1 cellular context compared by ENCODE assay signal in the genomic region with DNA sequence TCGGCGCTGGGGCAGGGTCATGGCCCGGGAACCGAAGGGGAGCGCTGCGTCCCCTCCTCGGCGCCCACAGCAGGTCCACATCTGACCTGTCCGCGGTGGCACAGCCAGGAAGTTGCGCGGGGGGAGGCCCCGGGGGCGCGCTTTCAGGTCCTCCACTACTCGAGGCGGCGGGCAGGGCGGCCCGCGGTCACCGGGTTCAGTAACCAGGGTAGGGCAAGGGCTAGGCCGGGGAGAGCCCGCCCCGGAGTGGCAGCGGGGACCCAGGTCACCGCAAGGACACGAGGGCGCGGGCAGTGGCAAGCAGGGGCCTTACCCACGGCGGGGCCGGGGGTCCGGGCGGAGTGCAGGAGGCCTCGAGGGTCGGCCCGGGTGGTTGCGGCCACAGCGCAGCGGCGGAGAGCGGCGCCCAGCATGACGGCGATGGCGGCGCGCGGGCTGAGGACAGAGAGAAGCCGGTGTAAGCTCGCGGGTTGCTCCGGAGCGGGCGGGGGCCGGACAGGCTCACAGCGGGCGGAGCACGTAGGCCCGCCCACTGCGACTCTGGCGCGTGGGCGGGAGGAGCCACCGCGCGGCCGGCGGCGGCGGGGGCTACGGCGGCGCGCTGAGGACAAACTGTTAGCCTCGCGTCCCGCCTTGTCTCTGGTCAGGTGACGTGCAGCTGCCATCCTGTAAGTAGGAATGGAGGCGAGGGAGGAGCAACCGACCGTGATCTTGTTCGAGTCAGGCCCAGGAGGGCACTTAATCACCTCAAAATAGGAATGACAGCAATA.
A peak's percentile ranks its signal among the peaks of the same experiment; 100 is the strongest.
TF ChIP-seq lines count a peak whose summit lies in the region.

A gene (minus strand): TSS at position 472 of the 770 bp plus-strand sequence. CDS start 59 bp downstream, at position 413.

TF ChIP-seq in HepG2, 621 proteins besides CTCF, POLR2A, EP300 and RAD21 (continued from another document and continues in another):
- TF ChIP-seq, protein P1, sequence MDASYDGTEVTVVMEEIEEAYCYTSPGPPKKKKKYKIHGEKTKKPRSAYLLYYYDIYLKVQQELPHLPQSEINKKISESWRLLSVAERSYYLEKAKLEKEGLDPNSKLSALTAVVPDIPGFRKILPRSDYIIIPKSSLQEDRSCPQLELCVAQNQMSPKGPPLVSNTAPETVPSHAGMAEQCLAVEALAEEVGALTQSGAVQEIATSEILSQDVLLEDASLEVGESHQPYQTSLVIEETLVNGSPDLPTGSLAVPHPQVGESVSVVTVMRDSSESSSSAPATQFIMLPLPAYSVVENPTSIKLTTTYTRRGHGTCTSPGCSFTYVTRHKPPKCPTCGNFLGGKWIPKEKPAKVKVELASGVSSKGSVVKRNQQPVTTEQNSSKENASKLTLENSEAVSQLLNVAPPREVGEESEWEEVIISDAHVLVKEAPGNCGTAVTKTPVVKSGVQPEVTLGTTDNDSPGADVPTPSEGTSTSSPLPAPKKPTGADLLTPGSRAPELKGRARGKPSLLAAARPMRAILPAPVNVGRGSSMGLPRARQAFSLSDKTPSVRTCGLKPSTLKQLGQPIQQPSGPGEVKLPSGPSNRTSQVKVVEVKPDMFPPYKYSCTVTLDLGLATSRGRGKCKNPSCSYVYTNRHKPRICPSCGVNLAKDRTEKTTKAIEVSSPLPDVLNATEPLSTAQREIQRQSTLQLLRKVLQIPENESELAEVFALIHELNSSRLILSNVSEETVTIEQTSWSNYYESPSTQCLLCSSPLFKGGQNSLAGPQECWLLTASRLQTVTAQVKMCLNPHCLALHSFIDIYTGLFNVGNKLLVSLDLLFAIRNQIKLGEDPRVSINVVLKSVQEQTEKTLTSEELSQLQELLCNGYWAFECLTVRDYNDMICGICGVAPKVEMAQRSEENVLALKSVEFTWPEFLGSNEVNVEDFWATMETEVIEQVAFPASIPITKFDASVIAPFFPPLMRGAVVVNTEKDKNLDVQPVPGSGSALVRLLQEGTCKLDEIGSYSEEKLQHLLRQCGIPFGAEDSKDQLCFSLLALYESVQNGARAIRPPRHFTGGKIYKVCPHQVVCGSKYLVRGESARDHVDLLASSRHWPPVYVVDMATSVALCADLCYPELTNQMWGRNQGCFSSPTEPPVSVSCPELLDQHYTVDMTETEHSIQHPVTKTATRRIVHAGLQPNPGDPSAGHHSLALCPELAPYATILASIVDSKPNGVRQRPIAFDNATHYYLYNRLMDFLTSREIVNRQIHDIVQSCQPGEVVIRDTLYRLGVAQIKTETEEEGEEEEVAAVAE (CRISPR knock-in tag; IDR thresholded peaks at IDR 0.05; ENCODE audit: borderline replicate concordance) = no peak
- TF ChIP-seq, protein P2, sequence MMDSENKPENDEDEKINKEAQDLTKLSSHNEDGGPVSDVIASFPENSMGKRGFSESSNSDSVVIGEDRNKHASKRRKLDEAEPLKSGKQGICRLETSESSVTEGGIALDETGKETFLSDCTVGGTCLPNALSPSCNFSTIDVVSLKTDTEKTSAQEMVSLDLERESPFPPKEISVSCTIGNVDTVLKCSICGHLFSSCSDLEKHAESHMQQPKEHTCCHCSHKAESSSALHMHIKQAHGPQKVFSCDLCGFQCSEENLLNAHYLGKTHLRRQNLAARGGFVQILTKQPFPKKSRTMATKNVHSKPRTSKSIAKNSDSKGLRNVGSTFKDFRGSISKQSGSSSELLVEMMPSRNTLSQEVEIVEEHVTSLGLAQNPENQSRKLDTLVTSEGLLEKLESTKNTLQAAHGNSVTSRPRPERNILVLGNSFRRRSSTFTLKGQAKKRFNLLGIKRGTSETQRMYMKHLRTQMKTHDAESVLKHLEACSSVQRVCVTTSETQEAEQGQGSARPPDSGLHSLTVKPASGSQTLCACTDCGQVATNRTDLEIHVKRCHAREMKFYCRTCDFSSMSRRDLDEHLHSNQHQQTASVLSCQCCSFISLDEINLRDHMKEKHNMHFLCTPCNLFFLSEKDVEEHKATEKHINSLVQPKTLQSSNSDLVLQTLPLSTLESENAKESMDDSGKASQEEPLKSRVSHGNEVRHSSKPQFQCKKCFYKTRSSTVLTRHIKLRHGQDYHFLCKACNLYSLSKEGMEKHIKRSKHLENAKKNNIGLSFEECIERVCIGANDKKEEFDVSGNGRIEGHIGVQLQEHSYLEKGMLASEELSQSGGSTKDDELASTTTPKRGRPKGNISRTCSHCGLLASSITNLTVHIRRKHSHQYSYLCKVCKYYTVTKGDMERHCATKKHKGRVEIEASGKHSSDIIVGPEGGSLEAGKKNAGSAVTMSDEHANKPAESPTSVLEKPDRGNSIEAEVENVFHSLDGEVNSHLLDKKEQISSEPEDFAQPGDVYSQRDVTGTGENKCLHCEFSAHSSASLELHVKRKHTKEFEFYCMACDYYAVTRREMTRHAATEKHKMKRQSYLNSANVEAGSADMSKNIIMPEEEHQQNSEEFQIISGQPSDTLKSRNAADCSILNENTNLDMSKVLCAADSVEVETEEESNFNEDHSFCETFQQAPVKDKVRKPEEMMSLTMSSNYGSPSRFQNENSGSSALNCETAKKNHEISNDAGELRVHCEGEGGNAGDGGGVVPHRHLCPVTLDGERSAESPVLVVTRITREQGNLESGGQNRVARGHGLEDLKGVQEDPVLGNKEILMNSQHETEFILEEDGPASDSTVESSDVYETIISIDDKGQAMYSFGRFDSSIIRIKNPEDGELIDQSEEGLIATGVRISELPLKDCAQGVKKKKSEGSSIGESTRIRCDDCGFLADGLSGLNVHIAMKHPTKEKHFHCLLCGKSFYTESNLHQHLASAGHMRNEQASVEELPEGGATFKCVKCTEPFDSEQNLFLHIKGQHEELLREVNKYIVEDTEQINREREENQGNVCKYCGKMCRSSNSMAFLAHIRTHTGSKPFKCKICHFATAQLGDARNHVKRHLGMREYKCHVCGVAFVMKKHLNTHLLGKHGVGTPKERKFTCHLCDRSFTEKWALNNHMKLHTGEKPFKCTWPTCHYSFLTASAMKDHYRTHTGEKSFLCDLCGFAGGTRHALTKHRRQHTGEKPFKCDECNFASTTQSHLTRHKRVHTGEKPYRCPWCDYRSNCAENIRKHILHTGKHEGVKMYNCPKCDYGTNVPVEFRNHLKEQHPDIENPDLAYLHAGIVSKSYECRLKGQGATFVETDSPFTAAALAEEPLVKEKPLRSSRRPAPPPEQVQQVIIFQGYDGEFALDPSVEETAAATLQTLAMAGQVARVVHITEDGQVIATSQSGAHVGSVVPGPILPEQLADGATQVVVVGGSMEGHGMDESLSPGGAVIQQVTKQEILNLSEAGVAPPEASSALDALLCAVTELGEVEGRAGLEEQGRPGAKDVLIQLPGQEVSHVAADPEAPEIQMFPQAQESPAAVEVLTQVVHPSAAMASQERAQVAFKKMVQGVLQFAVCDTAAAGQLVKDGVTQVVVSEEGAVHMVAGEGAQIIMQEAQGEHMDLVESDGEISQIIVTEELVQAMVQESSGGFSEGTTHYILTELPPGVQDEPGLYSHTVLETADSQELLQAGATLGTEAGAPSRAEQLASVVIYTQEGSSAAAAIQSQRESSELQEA (CRISPR knock-in tag; IDR thresholded peaks at IDR 0.05; ENCODE audit: not compliant biosample characterization) = peak; percentile 79
- TF ChIP-seq, protein P3, sequence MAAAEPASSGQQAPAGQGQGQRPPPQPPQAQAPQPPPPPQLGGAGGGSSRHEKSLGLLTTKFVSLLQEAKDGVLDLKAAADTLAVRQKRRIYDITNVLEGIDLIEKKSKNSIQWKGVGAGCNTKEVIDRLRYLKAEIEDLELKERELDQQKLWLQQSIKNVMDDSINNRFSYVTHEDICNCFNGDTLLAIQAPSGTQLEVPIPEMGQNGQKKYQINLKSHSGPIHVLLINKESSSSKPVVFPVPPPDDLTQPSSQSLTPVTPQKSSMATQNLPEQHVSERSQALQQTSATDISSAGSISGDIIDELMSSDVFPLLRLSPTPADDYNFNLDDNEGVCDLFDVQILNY (CRISPR knock-in tag; conservative IDR thresholded peaks at IDR 0.05) = peak; percentile 40; the same call in 1 of the 2 replicates
- TF ChIP-seq, protein P4, sequence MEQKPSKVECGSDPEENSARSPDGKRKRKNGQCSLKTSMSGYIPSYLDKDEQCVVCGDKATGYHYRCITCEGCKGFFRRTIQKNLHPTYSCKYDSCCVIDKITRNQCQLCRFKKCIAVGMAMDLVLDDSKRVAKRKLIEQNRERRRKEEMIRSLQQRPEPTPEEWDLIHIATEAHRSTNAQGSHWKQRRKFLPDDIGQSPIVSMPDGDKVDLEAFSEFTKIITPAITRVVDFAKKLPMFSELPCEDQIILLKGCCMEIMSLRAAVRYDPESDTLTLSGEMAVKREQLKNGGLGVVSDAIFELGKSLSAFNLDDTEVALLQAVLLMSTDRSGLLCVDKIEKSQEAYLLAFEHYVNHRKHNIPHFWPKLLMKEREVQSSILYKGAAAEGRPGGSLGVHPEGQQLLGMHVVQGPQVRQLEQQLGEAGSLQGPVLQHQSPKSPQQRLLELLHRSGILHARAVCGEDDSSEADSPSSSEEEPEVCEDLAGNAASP (CRISPR knock-in tag; IDR thresholded peaks at IDR 0.05; ENCODE audit: borderline replicate concordance) = no peak
- TF ChIP-seq, protein P5, sequence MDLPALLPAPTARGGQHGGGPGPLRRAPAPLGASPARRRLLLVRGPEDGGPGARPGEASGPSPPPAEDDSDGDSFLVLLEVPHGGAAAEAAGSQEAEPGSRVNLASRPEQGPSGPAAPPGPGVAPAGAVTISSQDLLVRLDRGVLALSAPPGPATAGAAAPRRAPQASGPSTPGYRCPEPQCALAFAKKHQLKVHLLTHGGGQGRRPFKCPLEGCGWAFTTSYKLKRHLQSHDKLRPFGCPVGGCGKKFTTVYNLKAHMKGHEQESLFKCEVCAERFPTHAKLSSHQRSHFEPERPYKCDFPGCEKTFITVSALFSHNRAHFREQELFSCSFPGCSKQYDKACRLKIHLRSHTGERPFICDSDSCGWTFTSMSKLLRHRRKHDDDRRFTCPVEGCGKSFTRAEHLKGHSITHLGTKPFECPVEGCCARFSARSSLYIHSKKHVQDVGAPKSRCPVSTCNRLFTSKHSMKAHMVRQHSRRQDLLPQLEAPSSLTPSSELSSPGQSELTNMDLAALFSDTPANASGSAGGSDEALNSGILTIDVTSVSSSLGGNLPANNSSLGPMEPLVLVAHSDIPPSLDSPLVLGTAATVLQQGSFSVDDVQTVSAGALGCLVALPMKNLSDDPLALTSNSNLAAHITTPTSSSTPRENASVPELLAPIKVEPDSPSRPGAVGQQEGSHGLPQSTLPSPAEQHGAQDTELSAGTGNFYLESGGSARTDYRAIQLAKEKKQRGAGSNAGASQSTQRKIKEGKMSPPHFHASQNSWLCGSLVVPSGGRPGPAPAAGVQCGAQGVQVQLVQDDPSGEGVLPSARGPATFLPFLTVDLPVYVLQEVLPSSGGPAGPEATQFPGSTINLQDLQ (CRISPR knock-in tag; IDR thresholded peaks at IDR 0.05) = 0 out of 2 replicates have a peak, but pooled peaks have one; percentile 33
- TF ChIP-seq ZNF484 (CRISPR knock-in tag; IDR thresholded peaks at IDR 0.05; ENCODE audit: borderline replicate concordance, low read depth) (no peak), FOXK1 (CRISPR knock-in tag; IDR thresholded peaks at IDR 0.05; ENCODE audit: borderline replicate concordance, low read depth) (0 out of 2 replicates have a peak, but pooled peaks have one; percentile 7), PHF5A (CRISPR knock-in tag; IDR thresholded peaks at IDR 0.05; ENCODE audit: low read depth, unreplicated experiment) (no peak), ZNF616 (CRISPR knock-in tag; IDR thresholded peaks at IDR 0.05; ENCODE audit: low read depth) (no peak), ZZZ3 (CRISPR knock-in tag; IDR thresholded peaks at IDR 0.05; ENCODE audit: borderline replicate concordance) (peak; percentile 76; the same call in 1 of the 2 replicates), ELF3 (CRISPR knock-in tag; IDR thresholded peaks at IDR 0.05) (no peak; the same call in 1 of the 2 replicates), PCBP2 (optimal IDR thresholded peaks at IDR 0.05; ENCODE audit: low read depth, low read length, poor library complexity, severe bottlenecking) (no peak), GFI1 (CRISPR knock-in tag; IDR thresholded peaks at IDR 0.05; ENCODE audit: borderline replicate concordance) (no peak), PRPF4 (IDR thresholded peaks at IDR 0.05; ENCODE audit: low read depth, low read length, poor library complexity, severe bottlenecking) (no peak), ZNF724P (CRISPR knock-in tag; IDR thresholded peaks at IDR 0.05; ENCODE audit: borderline replicate concordance) (peak; percentile 93; the same call in 1 of the 2 replicates), STAG1 (CRISPR knock-in tag; IDR thresholded peaks at IDR 0.05) (no peak), NPAS2 (CRISPR knock-in tag; IDR thresholded peaks at IDR 0.05; ENCODE audit: borderline replicate concordance) (no peak), SP2 (CRISPR knock-in tag; IDR thresholded peaks at IDR 0.05) (peak; percentile 50; the same call in 1 of the 2 replicates), ZKSCAN5 (CRISPR knock-in tag; IDR thresholded peaks at IDR 0.05) (no peak), SIN3A (IDR thresholded peaks at IDR 0.05; ENCODE audit: borderline replicate concordance, low read depth, low read length) (peak; percentile 55; the same call in 1 of the 2 replicates), HOXA7 (CRISPR knock-in tag; IDR thresholded peaks at IDR 0.05) (no peak), ZNF556 (CRISPR knock-in tag; IDR thresholded peaks at IDR 0.05; ENCODE audit: borderline replicate concordance) (peak; percentile 77; the same call in 1 of the 2 replicates)
- TF ChIP-seq, protein P6, sequence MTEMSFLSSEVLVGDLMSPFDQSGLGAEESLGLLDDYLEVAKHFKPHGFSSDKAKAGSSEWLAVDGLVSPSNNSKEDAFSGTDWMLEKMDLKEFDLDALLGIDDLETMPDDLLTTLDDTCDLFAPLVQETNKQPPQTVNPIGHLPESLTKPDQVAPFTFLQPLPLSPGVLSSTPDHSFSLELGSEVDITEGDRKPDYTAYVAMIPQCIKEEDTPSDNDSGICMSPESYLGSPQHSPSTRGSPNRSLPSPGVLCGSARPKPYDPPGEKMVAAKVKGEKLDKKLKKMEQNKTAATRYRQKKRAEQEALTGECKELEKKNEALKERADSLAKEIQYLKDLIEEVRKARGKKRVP (CRISPR knock-in tag; IDR thresholded peaks at IDR 0.05) = 0 out of 4 replicates have a peak, but pooled peaks of 1 of the 2 experiments have one; percentile 56
- TF ChIP-seq, protein P7, sequence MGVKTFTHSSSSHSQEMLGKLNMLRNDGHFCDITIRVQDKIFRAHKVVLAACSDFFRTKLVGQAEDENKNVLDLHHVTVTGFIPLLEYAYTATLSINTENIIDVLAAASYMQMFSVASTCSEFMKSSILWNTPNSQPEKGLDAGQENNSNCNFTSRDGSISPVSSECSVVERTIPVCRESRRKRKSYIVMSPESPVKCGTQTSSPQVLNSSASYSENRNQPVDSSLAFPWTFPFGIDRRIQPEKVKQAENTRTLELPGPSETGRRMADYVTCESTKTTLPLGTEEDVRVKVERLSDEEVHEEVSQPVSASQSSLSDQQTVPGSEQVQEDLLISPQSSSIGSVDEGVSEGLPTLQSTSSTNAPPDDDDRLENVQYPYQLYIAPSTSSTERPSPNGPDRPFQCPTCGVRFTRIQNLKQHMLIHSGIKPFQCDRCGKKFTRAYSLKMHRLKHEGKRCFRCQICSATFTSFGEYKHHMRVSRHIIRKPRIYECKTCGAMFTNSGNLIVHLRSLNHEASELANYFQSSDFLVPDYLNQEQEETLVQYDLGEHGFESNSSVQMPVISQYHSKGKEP (CRISPR knock-in tag; IDR thresholded peaks at IDR 0.05) = no peak
- TF ChIP-seq, protein P8, sequence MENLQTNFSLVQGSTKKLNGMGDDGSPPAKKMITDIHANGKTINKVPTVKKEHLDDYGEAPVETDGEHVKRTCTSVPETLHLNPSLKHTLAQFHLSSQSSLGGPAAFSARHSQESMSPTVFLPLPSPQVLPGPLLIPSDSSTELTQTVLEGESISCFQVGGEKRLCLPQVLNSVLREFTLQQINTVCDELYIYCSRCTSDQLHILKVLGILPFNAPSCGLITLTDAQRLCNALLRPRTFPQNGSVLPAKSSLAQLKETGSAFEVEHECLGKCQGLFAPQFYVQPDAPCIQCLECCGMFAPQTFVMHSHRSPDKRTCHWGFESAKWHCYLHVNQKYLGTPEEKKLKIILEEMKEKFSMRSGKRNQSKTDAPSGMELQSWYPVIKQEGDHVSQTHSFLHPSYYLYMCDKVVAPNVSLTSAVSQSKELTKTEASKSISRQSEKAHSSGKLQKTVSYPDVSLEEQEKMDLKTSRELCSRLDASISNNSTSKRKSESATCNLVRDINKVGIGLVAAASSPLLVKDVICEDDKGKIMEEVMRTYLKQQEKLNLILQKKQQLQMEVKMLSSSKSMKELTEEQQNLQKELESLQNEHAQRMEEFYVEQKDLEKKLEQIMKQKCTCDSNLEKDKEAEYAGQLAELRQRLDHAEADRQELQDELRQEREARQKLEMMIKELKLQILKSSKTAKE (CRISPR knock-in tag; IDR thresholded peaks at IDR 0.05; ENCODE audit: borderline replicate concordance) = peak; percentile 43; the same call in 1 of the 2 replicates
